37 cellular contexts compared by ENCODE assay signal in genomic region chr4:70291341-70291740, GRCh38. TPM values are rescaled to one million over a fixed set of nuclear protein-coding genes. Genes with fewer than 3 reads are reported as not detected.
"Had no signal": no experiment of that assay in that cellular context is flagged by ENCODE, and none has a peak within 500 bp of the region (broad histone marks: within the 10 kb centered on the region; RNA-seq: fewer than 3 reads in every experiment).

No MANE protein-coding gene starts in this region.

- ATAC-seq: activated CD8-positive, alpha-beta memory T cell treated with anti-CD3 and anti-CD28 coated beads, Interleukin-2, amount 10 ng/mL, durations not matched to agents 7 days and 5 days; activated CD8-positive, alpha-beta T cell treated with anti-CD3 and anti-CD28 coated beads for 36 hours; body of pancreas had no signal

- FAIRE-seq: astrocyte, TTC549 had no signal

- H3K36me3 ChIP-seq: adrenal gland, brain microvascular endothelial cell, breast epithelium had no signal

- H3K9me3 Mint-ChIP-seq: activated CD4-positive, alpha-beta T cell treated with anti-CD3 and anti-CD28 coated beads, Interleukin-2, amount 10 ng/mL, durations not matched to agents 24 days and 14 days; activated naive CD4-positive, alpha-beta T cell treated with anti-CD3 and anti-CD28 coated beads, Interleukin-2, amount 10 ng/mL, durations not matched to agents 7 days and 5 days; activated naive CD8-positive, alpha-beta T cell treated with anti-CD3 and anti-CD28 coated beads, Interleukin-2, amount 10 ng/mL, durations not matched to agents 7 days and 5 days; activated T-helper 2 cell treated with anti-CD3 and anti-CD28 coated beads, Interferon-gamma antibody, Interleukin-2, Interleukin-4, amounts not matched to agents 10 μg/mL and 5 μg/mL and 100 μg/mL, durations not matched to agents 14 hours and 24 hours and 36 hours; T-helper 1 cell treated with Interleukin-12 subunit alpha and Interleukin-12 subunit beta and Interleukin-4 antibody, amounts not matched to agents 30 μg/mL and 1 μg/mL, for 36 hours; T-helper 2 cell treated with Interferon-gamma antibody and Interleukin-4, amounts not matched to agents 5 μg/mL and 100 μg/mL, for 36 hours had no signal

- H3K36me3 Mint-ChIP-seq: activated CD4-positive, alpha-beta memory T cell treated with anti-CD3 and anti-CD28 coated beads for 36 hours; activated CD8-positive, alpha-beta memory T cell treated with anti-CD3 and anti-CD28 coated beads, Interleukin-2, amount 10 ng/mL, durations not matched to agents 7 days and 5 days; activated naive CD4-positive, alpha-beta T cell treated with anti-CD3 and anti-CD28 coated beads, Interleukin-2, amount 10 ng/mL, durations not matched to agents 7 days and 5 days; activated naive CD8-positive, alpha-beta T cell; activated naive CD8-positive, alpha-beta T cell treated with anti-CD3 and anti-CD28 coated beads, Interleukin-2, amount 10 ng/mL, durations not matched to agents 7 days and 5 days had no signal

- H3K4me1 Mint-ChIP-seq: activated B cell treated with CpG ODN at 0.5 μM for 24 hours; activated CD4-positive, alpha-beta T cell treated with anti-CD3 and anti-CD28 coated beads, Interleukin-2, amount 10 ng/mL, durations not matched to agents 24 days and 14 days; activated CD8-positive, alpha-beta memory T cell treated with anti-CD3 and anti-CD28 coated beads, Interleukin-2, amount 10 ng/mL, durations not matched to agents 7 days and 5 days; activated naive CD4-positive, alpha-beta T cell treated with anti-CD3 and anti-CD28 coated beads, Interleukin-2, amount 10 ng/mL, durations not matched to agents 7 days and 5 days; activated naive CD4-positive, alpha-beta T cell treated with anti-CD3 and anti-CD28 coated beads, Interleukin-2, amount 50 U/mL, for 24 hours; activated naive CD8-positive, alpha-beta T cell treated with anti-CD3 and anti-CD28 coated beads, Interleukin-2, amount 10 ng/mL, durations not matched to agents 7 days and 5 days had no signal

- H3K27me3 Mint-ChIP-seq: activated B cell treated with CpG ODN at 0.5 μM for 24 hours; activated CD4-positive, alpha-beta memory T cell treated with anti-CD3 and anti-CD28 coated beads for 36 hours; activated CD4-positive, alpha-beta T cell treated with anti-CD3 and anti-CD28 coated beads, Interleukin-2, amount 10 ng/mL, durations not matched to agents 24 days and 14 days; activated CD8-positive, alpha-beta memory T cell treated with anti-CD3 and anti-CD28 coated beads, Interleukin-2, amount 10 ng/mL, durations not matched to agents 7 days and 5 days; activated CD8-positive, alpha-beta T cell treated with anti-CD3 and anti-CD28 coated beads for 36 hours; activated naive CD4-positive, alpha-beta T cell treated with anti-CD3 and anti-CD28 coated beads, Interleukin-2, amount 10 ng/mL, durations not matched to agents 7 days and 5 days; activated naive CD8-positive, alpha-beta T cell; activated naive CD8-positive, alpha-beta T cell treated with anti-CD3 and anti-CD28 coated beads, Interleukin-2, amount 10 ng/mL, durations not matched to agents 7 days and 5 days; activated T-cell treated with anti-CD3 and anti-CD28 coated beads, Interleukin-2, amount 50 U/mL, for 24 hours had no signal

- H3K4me1 ChIP-seq: adrenal gland, body of pancreas, breast epithelium had no signal

- H3K4me3 ChIP-seq: adrenal gland, body of pancreas, breast epithelium had no signal

- H3K27ac Mint-ChIP-seq: activated B cell treated with CpG ODN at 0.5 μM for 24 hours; activated CD4-positive, alpha-beta memory T cell treated with anti-CD3 and anti-CD28 coated beads for 36 hours; activated CD4-positive, alpha-beta T cell treated with anti-CD3 and anti-CD28 coated beads, Interleukin-2, amount 10 ng/mL, durations not matched to agents 24 days and 14 days; activated CD8-positive, alpha-beta memory T cell treated with anti-CD3 and anti-CD28 coated beads, Interleukin-2, amount 10 ng/mL, durations not matched to agents 7 days and 5 days; activated CD8-positive, alpha-beta T cell treated with anti-CD3 and anti-CD28 coated beads for 36 hours; activated naive CD4-positive, alpha-beta T cell treated with anti-CD3 and anti-CD28 coated beads, Interleukin-2, amount 10 ng/mL, durations not matched to agents 7 days and 5 days; activated naive CD4-positive, alpha-beta T cell treated with anti-CD3 and anti-CD28 coated beads, Interleukin-2, amount 50 U/mL, for 24 hours; activated naive CD8-positive, alpha-beta T cell; activated naive CD8-positive, alpha-beta T cell treated with anti-CD3 and anti-CD28 coated beads, Interleukin-2, amount 10 ng/mL, durations not matched to agents 7 days and 5 days; activated T-cell treated with anti-CD3 and anti-CD28 coated beads, Interleukin-2, amount 50 U/mL, for 24 hours; activated T-helper 2 cell treated with anti-CD3 and anti-CD28 coated beads, Interferon-gamma antibody, Interleukin-2, Interleukin-4, amounts not matched to agents 10 μg/mL and 5 μg/mL and 100 μg/mL, durations not matched to agents 14 hours and 24 hours and 36 hours; T-helper 1 cell treated with Interleukin-12 subunit alpha and Interleukin-12 subunit beta and Interleukin-4 antibody, amounts not matched to agents 30 μg/mL and 1 μg/mL, for 36 hours; T-helper 2 cell treated with Interferon-gamma antibody and Interleukin-4, amounts not matched to agents 5 μg/mL and 100 μg/mL, for 36 hours had no signal

- H3K27ac ChIP-seq: adrenal gland, body of pancreas, brain microvascular endothelial cell, breast epithelium, VCaP had no signal

- DNase-seq: activated B cell treated with CpG ODN at 0.5 μM for 24 hours; activated CD4-positive, alpha-beta memory T cell treated with anti-CD3 and anti-CD28 coated beads for 36 hours; activated CD4-positive, alpha-beta T cell treated with anti-CD3 and anti-CD28 coated beads for 4 hours; activated CD4-positive, alpha-beta T cell treated with anti-CD3 and anti-CD28 coated beads, Interleukin-2, amount 10 ng/mL, durations not matched to agents 24 days and 14 days; activated CD4-positive, alpha-beta T cell treated with anti-CD3 and anti-CD28 coated beads, Interleukin-2, amount 50 U/mL, for 1 hour; activated CD4-positive, alpha-beta T cell treated with anti-CD3 and anti-CD28 coated beads, Interleukin-2, amount 50 U/mL, for 4 hours; activated CD4-positive, CD25-positive, alpha-beta regulatory T cell treated with anti-CD3 and anti-CD28 coated beads, Interleukin-2, amount 50 U/mL, for 72 hours; activated CD8-positive, alpha-beta memory T cell treated with anti-CD3 and anti-CD28 coated beads, Interleukin-2, amount 10 ng/mL, durations not matched to agents 7 days and 5 days; activated CD8-positive, alpha-beta memory T cell treated with anti-CD3 and anti-CD28 coated beads, Interleukin-2, amount 50 U/mL, for 48 hours; activated CD8-positive, alpha-beta T cell treated with anti-CD3 and anti-CD28 coated beads for 36 hours; activated effector memory CD4-positive, alpha-beta T cell treated with Interleukin-2 at 50 U/mL for 16 hours; activated gamma-delta T cell; activated naive CD4-positive, alpha-beta T cell treated with anti-CD3 and anti-CD28 coated beads, Interleukin-2, amount 10 ng/mL, durations not matched to agents 7 days and 5 days; activated naive CD4-positive, alpha-beta T cell treated with Interleukin-2 at 50 U/mL for 16 hours; activated naive CD8-positive, alpha-beta T cell treated with anti-CD3 and anti-CD28 coated beads, Interleukin-2, amount 10 ng/mL, durations not matched to agents 7 days and 5 days; activated T-cell treated with anti-CD3 and anti-CD28 coated beads, Interleukin-2, amount 50 U/mL, for 24 hours; activated T-cell treated with anti-CD3 and anti-CD28 coated beads, Interleukin-2, amount 50 U/mL, for 48 hours; adrenal gland; amniotic stem cell; aorta; body of pancreas; brain microvascular endothelial cell; central memory CD4-positive, alpha-beta T cell; T-helper 1 cell; T-helper 2 cell; T-helper 9 cell had no signal

- H3K27me3 ChIP-seq: adrenal gland, body of pancreas, brain microvascular endothelial cell, breast epithelium had no signal

- H3K9me3 ChIP-seq: adrenal gland, body of pancreas, breast epithelium had no signal

- H3K4me3 Mint-ChIP-seq: activated B cell treated with CpG ODN at 0.5 μM for 24 hours; activated CD4-positive, alpha-beta memory T cell treated with anti-CD3 and anti-CD28 coated beads for 36 hours; activated CD4-positive, alpha-beta T cell treated with anti-CD3 and anti-CD28 coated beads, Interleukin-2, amount 10 ng/mL, durations not matched to agents 24 days and 14 days; activated CD8-positive, alpha-beta memory T cell treated with anti-CD3 and anti-CD28 coated beads, Interleukin-2, amount 10 ng/mL, durations not matched to agents 7 days and 5 days; activated CD8-positive, alpha-beta T cell treated with anti-CD3 and anti-CD28 coated beads for 36 hours; activated naive CD4-positive, alpha-beta T cell treated with anti-CD3 and anti-CD28 coated beads, Interleukin-2, amount 10 ng/mL, durations not matched to agents 7 days and 5 days; activated naive CD4-positive, alpha-beta T cell treated with anti-CD3 and anti-CD28 coated beads, Interleukin-2, amount 50 U/mL, for 24 hours; activated naive CD8-positive, alpha-beta T cell; activated naive CD8-positive, alpha-beta T cell treated with anti-CD3 and anti-CD28 coated beads, Interleukin-2, amount 10 ng/mL, durations not matched to agents 7 days and 5 days; activated T-cell treated with anti-CD3 and anti-CD28 coated beads, Interleukin-2, amount 50 U/mL, for 24 hours; T-helper 1 cell treated with Interleukin-12 subunit alpha and Interleukin-12 subunit beta and Interleukin-4 antibody, amounts not matched to agents 30 μg/mL and 1 μg/mL, for 36 hours; T-helper 2 cell treated with Interferon-gamma antibody and Interleukin-4, amounts not matched to agents 5 μg/mL and 100 μg/mL, for 36 hours had no signal

RNA-seq across cellular contexts. Expression of gene CABS1, which starts 43.4 kb away (rescaled TPM):
- total RNA-seq: activated B cell treated with CpG ODN at 0.5 μM for 24 hours; activated CD4-positive, alpha-beta memory T cell treated with anti-CD3 and anti-CD28 coated beads for 36 hours; activated CD4-positive, alpha-beta T cell treated with anti-CD3 and anti-CD28 coated beads, Interleukin-2, amount 10 ng/mL, durations not matched to agents 24 days and 14 days; activated CD8-positive, alpha-beta memory T cell treated with anti-CD3 and anti-CD28 coated beads, Interleukin-2, amount 10 ng/mL, durations not matched to agents 7 days and 5 days; activated CD8-positive, alpha-beta T cell treated with anti-CD3 and anti-CD28 coated beads for 36 hours; activated naive CD8-positive, alpha-beta T cell treated with anti-CD3 and anti-CD28 coated beads, Interleukin-2, amount 10 ng/mL, durations not matched to agents 7 days and 5 days; activated T-helper 2 cell treated with anti-CD3 and anti-CD28 coated beads, Interferon-gamma antibody, Interleukin-2, Interleukin-4, amounts not matched to agents 10 μg/mL and 5 μg/mL and 100 μg/mL, durations not matched to agents 14 hours and 24 hours and 36 hours; adrenal gland; aorta; astrocyte; body of pancreas; breast epithelium; cardiac septum; cerebellum had no signal
- polyA plus RNA-seq: adrenal gland had no signal

RNA-seq across cellular contexts. Expression of gene CSN3, which starts 48.9 kb away (rescaled TPM):
- total RNA-seq: activated B cell treated with CpG ODN at 0.5 μM for 24 hours; activated CD4-positive, alpha-beta memory T cell treated with anti-CD3 and anti-CD28 coated beads for 36 hours; activated CD4-positive, alpha-beta T cell treated with anti-CD3 and anti-CD28 coated beads, Interleukin-2, amount 10 ng/mL, durations not matched to agents 24 days and 14 days; activated CD8-positive, alpha-beta memory T cell treated with anti-CD3 and anti-CD28 coated beads, Interleukin-2, amount 10 ng/mL, durations not matched to agents 7 days and 5 days; activated CD8-positive, alpha-beta T cell treated with anti-CD3 and anti-CD28 coated beads for 36 hours; activated naive CD8-positive, alpha-beta T cell treated with anti-CD3 and anti-CD28 coated beads, Interleukin-2, amount 10 ng/mL, durations not matched to agents 7 days and 5 days; activated T-helper 2 cell treated with anti-CD3 and anti-CD28 coated beads, Interferon-gamma antibody, Interleukin-2, Interleukin-4, amounts not matched to agents 10 μg/mL and 5 μg/mL and 100 μg/mL, durations not matched to agents 14 hours and 24 hours and 36 hours; adrenal gland; aorta; astrocyte; body of pancreas; cardiac septum; cerebellum had no signal
- polyA plus RNA-seq: adrenal gland, aorta had no signal
